Comparison of ENCODE assay signal across 1 cellular context in the genomic region with DNA sequence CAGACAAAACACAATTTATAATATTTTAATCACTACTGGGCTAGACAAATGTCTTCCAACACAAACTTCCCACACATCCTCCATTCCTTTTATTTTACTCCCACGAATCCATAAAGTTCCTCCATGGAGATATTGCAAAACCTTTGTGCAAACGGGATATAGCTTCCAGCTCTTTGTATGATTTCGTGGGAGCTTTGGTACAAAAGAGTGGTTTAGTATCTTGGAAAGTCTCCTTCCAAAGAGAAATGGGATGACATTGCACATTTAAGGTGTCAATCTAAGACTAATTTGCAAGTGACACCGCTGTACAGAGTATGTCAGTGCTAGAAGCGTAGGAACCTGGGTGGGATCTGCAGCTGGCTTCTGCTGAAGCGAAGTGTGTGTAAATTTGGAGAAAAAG.
TF ChIP-seq lines count a peak whose summit lies in the region.

No MANE protein-coding gene starts in this region.

TF ChIP-seq in IMR-90, 13 proteins besides CTCF, POLR2A, EP300 and RAD21:
- peak; percentile 51; the same call in 1 of the 2 replicates for TF ChIP-seq NFE2L2 (IDR thresholded peaks at IDR 0.05; ENCODE audit: low read depth, low read length)
- no peak for TF ChIP-seq RFX5 (IDR thresholded peaks at IDR 0.05; ENCODE audit: low read depth, low read length)
TF ChIP-seq in IMR-90: peak in this region for 1.
